ENCODE assay signal across 1 cellular context in the genomic region with DNA sequence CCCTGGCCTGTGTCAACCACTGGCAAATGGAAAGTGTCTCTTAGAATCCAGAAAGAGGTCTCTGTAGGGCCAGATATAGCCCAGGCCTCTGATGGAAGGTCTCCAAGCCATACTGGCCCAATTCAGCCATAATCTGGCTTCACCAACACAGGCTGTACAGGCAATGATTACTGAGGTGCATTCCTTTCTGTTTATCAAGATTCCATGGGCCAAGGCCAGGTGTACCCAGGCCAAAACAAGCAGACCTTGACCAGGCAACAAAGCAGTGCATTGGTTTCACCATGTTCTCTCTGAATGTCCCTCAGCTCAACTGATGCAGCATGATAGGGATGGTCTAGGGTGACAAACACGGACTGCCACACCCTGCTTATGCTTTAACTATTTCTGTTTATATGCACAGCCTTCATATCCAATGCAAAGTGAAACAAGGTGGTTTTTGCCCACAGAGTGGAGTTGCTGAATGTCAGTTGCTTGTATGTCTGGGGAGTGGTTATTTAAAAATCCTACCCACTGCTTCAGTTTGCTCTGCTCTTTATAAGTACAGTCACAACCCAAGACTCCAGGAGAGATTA.
TF ChIP-seq lines count a peak whose summit lies in the region.

No MANE protein-coding gene starts in this region.

TF ChIP-seq in HepG2, 621 proteins besides CTCF, POLR2A, EP300 and RAD21 (continued from another document and continues in another):
- TF ChIP-seq, protein P1, sequence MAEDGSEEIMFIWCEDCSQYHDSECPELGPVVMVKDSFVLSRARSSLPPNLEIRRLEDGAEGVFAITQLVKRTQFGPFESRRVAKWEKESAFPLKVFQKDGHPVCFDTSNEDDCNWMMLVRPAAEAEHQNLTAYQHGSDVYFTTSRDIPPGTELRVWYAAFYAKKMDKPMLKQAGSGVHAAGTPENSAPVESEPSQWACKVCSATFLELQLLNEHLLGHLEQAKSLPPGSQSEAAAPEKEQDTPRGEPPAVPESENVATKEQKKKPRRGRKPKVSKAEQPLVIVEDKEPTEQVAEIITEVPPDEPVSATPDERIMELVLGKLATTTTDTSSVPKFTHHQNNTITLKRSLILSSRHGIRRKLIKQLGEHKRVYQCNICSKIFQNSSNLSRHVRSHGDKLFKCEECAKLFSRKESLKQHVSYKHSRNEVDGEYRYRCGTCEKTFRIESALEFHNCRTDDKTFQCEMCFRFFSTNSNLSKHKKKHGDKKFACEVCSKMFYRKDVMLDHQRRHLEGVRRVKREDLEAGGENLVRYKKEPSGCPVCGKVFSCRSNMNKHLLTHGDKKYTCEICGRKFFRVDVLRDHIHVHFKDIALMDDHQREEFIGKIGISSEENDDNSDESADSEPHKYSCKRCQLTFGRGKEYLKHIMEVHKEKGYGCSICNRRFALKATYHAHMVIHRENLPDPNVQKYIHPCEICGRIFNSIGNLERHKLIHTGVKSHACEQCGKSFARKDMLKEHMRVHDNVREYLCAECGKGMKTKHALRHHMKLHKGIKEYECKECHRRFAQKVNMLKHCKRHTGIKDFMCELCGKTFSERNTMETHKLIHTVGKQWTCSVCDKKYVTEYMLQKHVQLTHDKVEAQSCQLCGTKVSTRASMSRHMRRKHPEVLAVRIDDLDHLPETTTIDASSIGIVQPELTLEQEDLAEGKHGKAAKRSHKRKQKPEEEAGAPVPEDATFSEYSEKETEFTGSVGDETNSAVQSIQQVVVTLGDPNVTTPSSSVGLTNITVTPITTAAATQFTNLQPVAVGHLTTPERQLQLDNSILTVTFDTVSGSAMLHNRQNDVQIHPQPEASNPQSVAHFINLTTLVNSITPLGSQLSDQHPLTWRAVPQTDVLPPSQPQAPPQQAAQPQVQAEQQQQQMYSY (CRISPR knock-in tag; IDR thresholded peaks at IDR 0.05), result no peak
- TF ChIP-seq ZNF703 (CRISPR knock-in tag; IDR thresholded peaks at IDR 0.05; ENCODE audit: borderline replicate concordance) (no peak), SRSF9 (IDR thresholded peaks at IDR 0.05; ENCODE audit: borderline replicate concordance, insufficient read depth, low read depth, low read length, poor library complexity, severe bottlenecking) (no peak), ZNF232 (CRISPR knock-in tag; IDR thresholded peaks at IDR 0.05; ENCODE audit: borderline replicate concordance) (no peak), HMG20B (CRISPR knock-in tag; conservative IDR thresholded peaks at IDR 0.05) (0 out of 2 replicates have a peak, but pooled peaks have one; percentile 60), NRL (CRISPR knock-in tag; IDR thresholded peaks at IDR 0.05; ENCODE audit: borderline replicate concordance) (no peak), MXI1 (IDR thresholded peaks at IDR 0.05; ENCODE audit: borderline replicate concordance, low read depth, low read length) (peak; percentile 12; the same call in 1 of the 3 replicates), SP140L (CRISPR knock-in tag; IDR thresholded peaks at IDR 0.05; ENCODE audit: borderline replicate concordance) (no peak), ZKSCAN8 (CRISPR knock-in tag; IDR thresholded peaks at IDR 0.05; ENCODE audit: borderline replicate concordance) (peak; percentile 68; the same call in 1 of the 2 replicates), NCOR1 (IDR thresholded peaks at IDR 0.05; ENCODE audit: borderline replicate concordance, low read length) (peak; percentile 58; the same call in 1 of the 2 replicates), ZNF773 (CRISPR knock-in tag; IDR thresholded peaks at IDR 0.05; ENCODE audit: borderline replicate concordance) (no peak), MAF1 (CRISPR knock-in tag; IDR thresholded peaks at IDR 0.05; ENCODE audit: borderline replicate concordance) (no peak), CCDC6 (CRISPR knock-in tag; IDR thresholded peaks at IDR 0.05) (no peak), MEIS2 (CRISPR knock-in tag; IDR thresholded peaks at IDR 0.05) (no peak), ZZZ3 (CRISPR knock-in tag; IDR thresholded peaks at IDR 0.05; ENCODE audit: borderline replicate concordance) (no peak), KLF12 (CRISPR knock-in tag; IDR thresholded peaks at IDR 0.05; ENCODE audit: borderline replicate concordance) (no peak), ZNF891 (CRISPR knock-in tag; IDR thresholded peaks at IDR 0.05) (no peak), ZNF720 (CRISPR knock-in tag; IDR thresholded peaks at IDR 0.05) (no peak), DMAP1 (CRISPR knock-in tag; IDR thresholded peaks at IDR 0.05) (peak; percentile 70; the same call in 1 of the 2 replicates), ZMAT3 (CRISPR knock-in tag; conservative IDR thresholded peaks at IDR 0.05) (no peak), REXO4 (CRISPR knock-in tag; IDR thresholded peaks at IDR 0.05; ENCODE audit: borderline replicate concordance) (no peak), SP1 (IDR thresholded peaks at IDR 0.05) (no peak), SP1 (CRISPR knock-in tag; IDR thresholded peaks at IDR 0.05) (no peak), GATA4 (IDR thresholded peaks at IDR 0.05; ENCODE audit: borderline replicate concordance, low read depth) (peak; percentile 77; the same call in 1 of the 2 replicates), NKX3-1 (CRISPR knock-in tag; IDR thresholded peaks at IDR 0.05) (no peak), FOXO1 (CRISPR knock-in tag; IDR thresholded peaks at IDR 0.05) (peak; percentile 99), ZNF605 (CRISPR knock-in tag; IDR thresholded peaks at IDR 0.05) (peak; percentile 44; the same call in 1 of the 2 replicates), HDAC6 (IDR thresholded peaks at IDR 0.05; ENCODE audit: low read depth, low read length) (no peak), ZNF354B (CRISPR knock-in tag; IDR thresholded peaks at IDR 0.05) (no peak), ZNF33B (CRISPR knock-in tag; IDR thresholded peaks at IDR 0.05) (no peak; the same call in 1 of the 2 replicates), AHR (CRISPR knock-in tag; IDR thresholded peaks at IDR 0.05) (no peak), ZNF224 (CRISPR knock-in tag; IDR thresholded peaks at IDR 0.05) (no peak), TAF15 (IDR thresholded peaks at IDR 0.05; ENCODE audit: low read depth, low read length, poor library complexity, severe bottlenecking) (no peak), SNRNP70 (IDR thresholded peaks at IDR 0.05; ENCODE audit: low read depth, low read length) (no peak)
- TF ChIP-seq, protein P2, sequence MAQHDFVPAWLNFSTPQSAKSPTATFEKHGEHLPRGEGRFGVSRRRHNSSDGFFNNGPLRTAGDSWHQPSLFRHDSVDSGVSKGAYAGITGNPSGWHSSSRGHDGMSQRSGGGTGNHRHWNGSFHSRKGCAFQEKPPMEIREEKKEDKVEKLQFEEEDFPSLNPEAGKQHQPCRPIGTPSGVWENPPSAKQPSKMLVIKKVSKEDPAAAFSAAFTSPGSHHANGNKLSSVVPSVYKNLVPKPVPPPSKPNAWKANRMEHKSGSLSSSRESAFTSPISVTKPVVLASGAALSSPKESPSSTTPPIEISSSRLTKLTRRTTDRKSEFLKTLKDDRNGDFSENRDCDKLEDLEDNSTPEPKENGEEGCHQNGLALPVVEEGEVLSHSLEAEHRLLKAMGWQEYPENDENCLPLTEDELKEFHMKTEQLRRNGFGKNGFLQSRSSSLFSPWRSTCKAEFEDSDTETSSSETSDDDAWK (CRISPR knock-in tag; IDR thresholded peaks at IDR 0.05), result no peak
- TF ChIP-seq, protein P3, sequence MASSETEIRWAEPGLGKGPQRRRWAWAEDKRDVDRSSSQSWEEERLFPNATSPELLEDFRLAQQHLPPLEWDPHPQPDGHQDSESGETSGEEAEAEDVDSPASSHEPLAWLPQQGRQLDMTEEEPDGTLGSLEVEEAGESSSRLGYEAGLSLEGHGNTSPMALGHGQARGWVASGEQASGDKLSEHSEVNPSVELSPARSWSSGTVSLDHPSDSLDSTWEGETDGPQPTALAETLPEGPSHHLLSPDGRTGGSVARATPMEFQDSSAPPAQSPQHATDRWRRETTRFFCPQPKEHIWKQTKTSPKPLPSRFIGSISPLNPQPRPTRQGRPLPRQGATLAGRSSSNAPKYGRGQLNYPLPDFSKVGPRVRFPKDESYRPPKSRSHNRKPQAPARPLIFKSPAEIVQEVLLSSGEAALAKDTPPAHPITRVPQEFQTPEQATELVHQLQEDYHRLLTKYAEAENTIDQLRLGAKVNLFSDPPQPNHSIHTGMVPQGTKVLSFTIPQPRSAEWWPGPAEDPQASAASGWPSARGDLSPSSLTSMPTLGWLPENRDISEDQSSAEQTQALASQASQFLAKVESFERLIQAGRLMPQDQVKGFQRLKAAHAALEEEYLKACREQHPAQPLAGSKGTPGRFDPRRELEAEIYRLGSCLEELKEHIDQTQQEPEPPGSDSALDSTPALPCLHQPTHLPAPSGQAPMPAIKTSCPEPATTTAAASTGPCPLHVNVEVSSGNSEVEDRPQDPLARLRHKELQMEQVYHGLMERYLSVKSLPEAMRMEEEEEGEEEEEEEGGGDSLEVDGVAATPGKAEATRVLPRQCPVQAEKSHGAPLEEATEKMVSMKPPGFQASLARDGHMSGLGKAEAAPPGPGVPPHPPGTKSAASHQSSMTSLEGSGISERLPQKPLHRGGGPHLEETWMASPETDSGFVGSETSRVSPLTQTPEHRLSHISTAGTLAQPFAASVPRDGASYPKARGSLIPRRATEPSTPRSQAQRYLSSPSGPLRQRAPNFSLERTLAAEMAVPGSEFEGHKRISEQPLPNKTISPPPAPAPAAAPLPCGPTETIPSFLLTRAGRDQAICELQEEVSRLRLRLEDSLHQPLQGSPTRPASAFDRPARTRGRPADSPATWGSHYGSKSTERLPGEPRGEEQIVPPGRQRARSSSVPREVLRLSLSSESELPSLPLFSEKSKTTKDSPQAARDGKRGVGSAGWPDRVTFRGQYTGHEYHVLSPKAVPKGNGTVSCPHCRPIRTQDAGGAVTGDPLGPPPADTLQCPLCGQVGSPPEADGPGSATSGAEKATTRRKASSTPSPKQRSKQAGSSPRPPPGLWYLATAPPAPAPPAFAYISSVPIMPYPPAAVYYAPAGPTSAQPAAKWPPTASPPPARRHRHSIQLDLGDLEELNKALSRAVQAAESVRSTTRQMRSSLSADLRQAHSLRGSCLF (CRISPR knock-in tag; IDR thresholded peaks at IDR 0.05; ENCODE audit: borderline replicate concordance), result no peak
- TF ChIP-seq, protein P4, sequence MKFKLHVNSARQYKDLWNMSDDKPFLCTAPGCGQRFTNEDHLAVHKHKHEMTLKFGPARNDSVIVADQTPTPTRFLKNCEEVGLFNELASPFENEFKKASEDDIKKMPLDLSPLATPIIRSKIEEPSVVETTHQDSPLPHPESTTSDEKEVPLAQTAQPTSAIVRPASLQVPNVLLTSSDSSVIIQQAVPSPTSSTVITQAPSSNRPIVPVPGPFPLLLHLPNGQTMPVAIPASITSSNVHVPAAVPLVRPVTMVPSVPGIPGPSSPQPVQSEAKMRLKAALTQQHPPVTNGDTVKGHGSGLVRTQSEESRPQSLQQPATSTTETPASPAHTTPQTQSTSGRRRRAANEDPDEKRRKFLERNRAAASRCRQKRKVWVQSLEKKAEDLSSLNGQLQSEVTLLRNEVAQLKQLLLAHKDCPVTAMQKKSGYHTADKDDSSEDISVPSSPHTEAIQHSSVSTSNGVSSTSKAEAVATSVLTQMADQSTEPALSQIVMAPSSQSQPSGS (CRISPR knock-in tag; IDR thresholded peaks at IDR 0.05), result peak; percentile 86
- TF ChIP-seq, protein P5, sequence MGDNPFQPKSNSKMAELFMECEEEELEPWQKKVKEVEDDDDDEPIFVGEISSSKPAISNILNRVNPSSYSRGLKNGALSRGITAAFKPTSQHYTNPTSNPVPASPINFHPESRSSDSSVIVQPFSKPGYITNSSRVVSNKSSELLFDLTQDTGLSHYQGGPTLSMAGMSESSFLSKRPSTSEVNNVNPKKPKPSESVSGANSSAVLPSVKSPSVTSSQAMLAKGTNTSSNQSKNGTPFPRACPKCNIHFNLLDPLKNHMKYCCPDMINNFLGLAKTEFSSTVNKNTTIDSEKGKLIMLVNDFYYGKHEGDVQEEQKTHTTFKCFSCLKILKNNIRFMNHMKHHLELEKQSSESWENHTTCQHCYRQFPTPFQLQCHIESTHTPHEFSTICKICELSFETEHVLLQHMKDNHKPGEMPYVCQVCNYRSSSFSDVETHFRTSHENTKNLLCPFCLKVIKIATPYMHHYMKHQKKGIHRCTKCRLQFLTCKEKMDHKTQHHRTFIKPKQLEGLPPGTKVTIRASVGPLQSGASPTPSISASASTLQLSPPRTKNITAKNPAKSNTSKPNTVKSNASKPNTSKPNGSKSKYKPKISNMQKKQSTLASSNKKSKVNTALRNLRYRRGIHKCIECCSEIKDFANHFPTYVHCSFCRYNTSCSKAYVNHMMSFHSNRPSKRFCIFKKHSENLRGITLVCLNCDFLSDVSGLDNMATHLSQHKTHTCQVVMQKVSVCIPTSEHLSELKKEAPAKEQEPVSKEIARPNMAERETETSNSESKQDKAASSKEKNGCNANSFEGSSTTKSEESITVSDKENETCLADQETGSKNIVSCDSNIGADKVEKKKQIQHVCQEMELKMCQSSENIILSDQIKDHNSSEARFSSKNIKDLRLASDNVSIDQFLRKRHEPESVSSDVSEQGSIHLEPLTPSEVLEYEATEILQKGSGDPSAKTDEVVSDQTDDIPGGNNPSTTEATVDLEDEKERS (CRISPR knock-in tag; IDR thresholded peaks at IDR 0.05), result no peak
- TF ChIP-seq, protein P6, sequence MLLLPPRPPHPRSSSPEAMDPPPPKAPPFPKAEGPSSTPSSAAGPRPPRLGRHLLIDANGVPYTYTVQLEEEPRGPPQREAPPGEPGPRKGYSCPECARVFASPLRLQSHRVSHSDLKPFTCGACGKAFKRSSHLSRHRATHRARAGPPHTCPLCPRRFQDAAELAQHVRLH (CRISPR knock-in tag; IDR thresholded peaks at IDR 0.05; ENCODE audit: borderline replicate concordance, low read depth), result peak; percentile 85; the same call in 1 of the 2 replicates
- TF ChIP-seq, protein P7, sequence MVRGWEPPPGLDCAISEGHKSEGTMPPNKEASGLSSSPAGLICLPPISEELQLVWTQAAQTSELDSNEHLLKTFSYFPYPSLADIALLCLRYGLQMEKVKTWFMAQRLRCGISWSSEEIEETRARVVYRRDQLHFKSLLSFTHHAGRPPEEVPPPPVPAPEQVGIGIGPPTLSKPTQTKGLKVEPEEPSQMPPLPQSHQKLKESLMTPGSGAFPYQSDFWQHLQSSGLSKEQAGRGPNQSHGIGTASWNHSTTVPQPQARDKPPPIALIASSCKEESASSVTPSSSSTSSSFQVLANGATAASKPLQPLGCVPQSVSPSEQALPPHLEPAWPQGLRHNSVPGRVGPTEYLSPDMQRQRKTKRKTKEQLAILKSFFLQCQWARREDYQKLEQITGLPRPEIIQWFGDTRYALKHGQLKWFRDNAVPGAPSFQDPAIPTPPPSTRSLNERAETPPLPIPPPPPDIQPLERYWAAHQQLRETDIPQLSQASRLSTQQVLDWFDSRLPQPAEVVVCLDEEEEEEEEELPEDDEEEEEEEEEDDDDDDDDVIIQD (CRISPR knock-in tag; IDR thresholded peaks at IDR 0.05; ENCODE audit: low read depth), result 0 out of 2 replicates have a peak, but pooled peaks have one; percentile 26
